23 cellular contexts compared by ENCODE assay signal in genomic region chr18:79834834-79835233, GRCh38. TPM values are rescaled to one million over a fixed set of nuclear protein-coding genes. Genes with fewer than 3 reads are reported as not detected.
DNase-seq lines count a peak whose midpoint lies in the region; ATAC-seq, FAIRE-seq and TF ChIP-seq lines count a peak whose summit lies in the region.
"Had no signal": no experiment of that assay in that cellular context is flagged by ENCODE, and none has a peak within 500 bp of the region (broad histone marks: within the 10 kb centered on the region; RNA-seq: fewer than 3 reads in every experiment).

No MANE protein-coding gene starts in this region.

- no peaks in the 10 kb centered on the region for H3K4me1 Mint-ChIP-seq in osteocyte (ENCODE audit: unreplicated experiment)
- H3K4me1 Mint-ChIP-seq: B cell; CD4-positive, CD25-positive, alpha-beta regulatory T cell; GM23338; H9 had no signal

- peak; percentile 25 for ATAC-seq in upper lobe of right lung
- ATAC-seq: CD8-positive, alpha-beta T cell; GM12878; GM23338; HCT116 had no signal

- DNase-seq in right atrium auricular region (ENCODE audit: low spot score) (peak; percentile 38), left ventricle myocardium inferior (no peak), osteocyte (ENCODE audit: extremely low spot score, unreplicated experiment) (peak; percentile 78), upper lobe of right lung (no peak), cerebellar nuclear complex (lab: John Stamatoyannopoulos, UW) (no peak), RCC 7860 (ENCODE audit: low spot score) (no peak)
- DNase-seq: Caco-2; CD4-positive, CD25-positive, alpha-beta regulatory T cell; DMS153; DND-41; H9 had no signal

- H3K4me3 Mint-ChIP-seq in osteocyte (ENCODE audit: unreplicated experiment) = no peak overlapping the region
- H3K4me3 Mint-ChIP-seq: B cell; CD4-positive, CD25-positive, alpha-beta regulatory T cell; CD8-positive, alpha-beta T cell; GM23338; H9 had no signal

- H3K4me1 ChIP-seq in right atrium auricular region (no peaks in the 10 kb centered on the region), left ventricle myocardium inferior (no peaks in the 10 kb centered on the region), upper lobe of right lung (no peaks in the 10 kb centered on the region)
- H3K4me1 ChIP-seq: Caco-2 had no signal

- H3K4me3 ChIP-seq in right atrium auricular region = no peak overlapping the region
- no peak overlapping the region for H3K4me3 ChIP-seq in left ventricle myocardium inferior
- H3K4me3 ChIP-seq in upper lobe of right lung = no peak overlapping the region
- H3K4me3 ChIP-seq: BLaER1, GM12878, GM23338 had no signal

- FAIRE-seq in RCC 7860 (lab: Jason Lieb, UNC) = no peak
- FAIRE-seq: A204.1, G401.6, GM12878, GM18507 had no signal

- no peak overlapping the region for H3K27ac Mint-ChIP-seq in osteocyte (ENCODE audit: unreplicated experiment)
- H3K27ac Mint-ChIP-seq: B cell; CD8-positive, alpha-beta T cell; GM23338; H9 had no signal

- H3K36me3 ChIP-seq in right atrium auricular region = no peaks in the 10 kb centered on the region
- H3K36me3 ChIP-seq in left ventricle myocardium inferior = no peaks in the 10 kb centered on the region
- H3K36me3 ChIP-seq in upper lobe of right lung = no peaks in the 10 kb centered on the region
- H3K36me3 ChIP-seq: BLaER1 had no signal

- H3K9me3 ChIP-seq in right atrium auricular region (no peaks in the 10 kb centered on the region), left ventricle myocardium inferior (replicated peaks) (no peaks in the 10 kb centered on the region), upper lobe of right lung (no peaks in the 10 kb centered on the region)
- H3K9me3 ChIP-seq: Caco-2 had no signal

- TF ChIP-seq CTCF in right atrium auricular region (IDR thresholded peaks at IDR 0.05) = no peak
- no peak for TF ChIP-seq CTCF in left ventricle myocardium inferior (IDR thresholded peaks at IDR 0.05; ENCODE audit: borderline replicate concordance)
- TF ChIP-seq CTCF in osteocyte (IDR thresholded peaks at IDR 0.05) = no peak
- no peak for TF ChIP-seq CTCF in upper lobe of right lung (IDR thresholded peaks at IDR 0.05)

- H3K27me3 ChIP-seq in right atrium auricular region (no peaks in the 10 kb centered on the region), left ventricle myocardium inferior (ENCODE audit: low read depth) (peaks cover 65% of the 10 kb centered on the region), upper lobe of right lung (peaks cover 5% of the 10 kb centered on the region)
- H3K27me3 ChIP-seq: BLaER1 had no signal

- H3K27me3 Mint-ChIP-seq in osteocyte (ENCODE audit: unreplicated experiment) = peaks cover 32% of the 10 kb centered on the region

- no peak overlapping the region for H3K27ac ChIP-seq in right atrium auricular region
- no peak overlapping the region for H3K27ac ChIP-seq in left ventricle myocardium inferior (replicated peaks)
- H3K27ac ChIP-seq in upper lobe of right lung = no peak overlapping the region
- H3K27ac ChIP-seq: 22Rv1, BLaER1, C4-2B had no signal

- no peaks in the 10 kb centered on the region for H3K9me3 Mint-ChIP-seq in osteocyte (ENCODE audit: unreplicated experiment)
- H3K9me3 Mint-ChIP-seq: CD8-positive, alpha-beta T cell had no signal

- no peaks in the 10 kb centered on the region for H3K36me3 Mint-ChIP-seq in osteocyte (ENCODE audit: unreplicated experiment)
- H3K36me3 Mint-ChIP-seq: CD4-positive, CD25-positive, alpha-beta regulatory T cell; CD8-positive, alpha-beta T cell had no signal

- intact Hi-C loops in left ventricle myocardium inferior (cut with micrococcal nuclease) = no loop called here
- intact Hi-C loops in upper lobe of right lung (cut with DNase I) = no loop called here

RNA-seq across cellular contexts. Expression of gene KCNG2, which starts 37.1 kb away (rescaled TPM):
- not detected for total RNA-seq in right atrium auricular region
- total RNA-seq in left ventricle myocardium inferior = not detected
- not detected in 2 replicates for total RNA-seq in osteocyte
- 0.46 TPM for total RNA-seq in upper lobe of right lung
- total RNA-seq: B cell; Caco-2; CD4-positive, CD25-positive, alpha-beta regulatory T cell; CD8-positive, alpha-beta T cell; H4 had no signal

Comparison
In these comparisons a context has a peak if more than half of its experiments do, and no peak if none do; other contexts are left out.
1. DNase-seq: peak in right atrium auricular region (single experiment) and osteocyte (single experiment); none in left ventricle myocardium inferior (single experiment), upper lobe of right lung (single experiment), cerebellar nuclear complex (0 of 2) and RCC 7860 (single experiment).